Comparison of ENCODE assay signal across 17 cellular contexts in the genomic region with DNA sequence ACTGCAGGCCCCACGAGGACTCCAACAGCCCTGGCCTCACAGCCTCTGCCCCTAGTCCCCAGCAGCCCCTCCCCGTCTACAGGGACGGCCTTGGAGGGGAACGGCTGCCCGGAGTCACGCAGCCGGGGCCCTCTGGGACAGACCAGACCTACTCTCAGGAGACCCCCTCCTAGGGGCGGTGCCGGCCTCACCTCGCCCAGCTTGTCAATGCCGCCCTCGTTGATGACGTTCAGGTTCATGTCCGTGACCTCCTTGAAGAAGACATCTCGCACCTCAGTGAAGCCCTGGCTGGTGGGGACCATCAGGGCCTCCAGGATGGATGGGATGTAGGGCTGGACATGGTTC. TPM values are rescaled to one million over a fixed set of nuclear protein-coding genes. Genes with fewer than 3 reads are reported as not detected.
DNase-seq lines count a peak whose midpoint lies in the region; ATAC-seq, FAIRE-seq and TF ChIP-seq lines count a peak whose summit lies in the region.
"Had no signal": no experiment of that assay in that cellular context is flagged by ENCODE, and none has a peak within 500 bp of the region (broad histone marks: within the 10 kb centered on the region; RNA-seq: fewer than 3 reads in every experiment).

No MANE protein-coding gene starts in this region.

- H3K23ac ChIP-seq in neuronal stem cell (ENCODE audit: low read depth, low read length, poor library complexity): peak overlapping the region; percentile 65

- no peak overlapping the region for H2AK5ac ChIP-seq in neuronal stem cell (ENCODE audit: low read depth, low read length)

- TF ChIP-seq POLR2A in GM12892 (IDR thresholded peaks at IDR 0.05; ENCODE audit: low read depth, low read length): no peak

- no peak overlapping the region for H4K91ac ChIP-seq in neuronal stem cell (ENCODE audit: low read depth, low read length, poor library complexity)

- H3K9ac ChIP-seq in adipocyte (ENCODE audit: low read length): peak overlapping the region; percentile 29
- H3K9ac ChIP-seq in neuronal stem cell (ENCODE audit: low read depth, low read length, poor library complexity): no peak overlapping the region

- TF ChIP-seq CTCF in cardiac muscle cell (IDR thresholded peaks at IDR 0.05; ENCODE audit: low read depth, low read length) (no peak), thoracic aorta (IDR thresholded peaks at IDR 0.05) (no peak)

- no peak overlapping the region for H2BK12ac ChIP-seq in neuronal stem cell (ENCODE audit: low read length)

- H3K4me2 ChIP-seq in neuronal stem cell (ENCODE audit: insufficient read depth, low read length, poor library complexity, severe bottlenecking): no peak overlapping the region

- H2AFZ ChIP-seq in neuronal stem cell (ENCODE audit: low read length): no peak overlapping the region

- H3K9me3 ChIP-seq in adipocyte (ENCODE audit: control insufficient read depth, low read length) (no peaks in the 10 kb centered on the region), cardiac muscle cell (ENCODE audit: low read depth) (no peaks in the 10 kb centered on the region), neuronal stem cell (replicated peaks in 1 of 2; ENCODE audit: control insufficient read depth in 2 of 2, insufficient read depth in 1 of 2, low read depth in 1 of 2, low read length in 2 of 2) (no peaks in the 10 kb centered on the region), thoracic aorta (no peaks in the 10 kb centered on the region)
- H3K9me3 ChIP-seq: HAP-1, prostate gland had no signal

- H3K14ac ChIP-seq in neuronal stem cell (ENCODE audit: low read length): no peak overlapping the region

- no peak overlapping the region for H2BK120ac ChIP-seq in neuronal stem cell (ENCODE audit: low read depth, low read length)

- H3K79me1 ChIP-seq in neuronal stem cell (ENCODE audit: low read depth, low read length): no peaks in the 10 kb centered on the region

- no peak overlapping the region for H3K4ac ChIP-seq in neuronal stem cell (ENCODE audit: low read length)

- H3K27me3 ChIP-seq in adipocyte (replicated peaks; ENCODE audit: control insufficient read depth, insufficient read depth, low read length) (no peaks in the 10 kb centered on the region), cardiac muscle cell (no peaks in the 10 kb centered on the region), neuronal stem cell (ENCODE audit: control insufficient read depth in 3 of 3, insufficient read depth in 3 of 3, low read depth in 1 of 3, low read length in 3 of 3) (no peaks in the 10 kb centered on the region), thoracic aorta (replicated peaks; ENCODE audit: insufficient read depth) (no peaks in the 10 kb centered on the region)

- peaks cover 61% of the 10 kb centered on the region for H3K36me3 ChIP-seq in adipocyte (ENCODE audit: control insufficient read depth, insufficient read depth, low read length, severe bottlenecking)
- peaks cover 8% of the 10 kb centered on the region for H3K36me3 ChIP-seq in cardiac muscle cell
- H3K36me3 ChIP-seq in neuronal stem cell (replicated peaks in 1 of 2; ENCODE audit: control insufficient read depth in 2 of 2, insufficient read depth in 2 of 2, low read length in 2 of 2): peaks cover 4 to 41% of the 10 kb centered on the region in 2 donors
- peaks cover 37% of the 10 kb centered on the region for H3K36me3 ChIP-seq in thoracic aorta

- ATAC-seq in thoracic aorta (ENCODE audit: insufficient number of reproducible peaks, low FRiP score, low read depth) (no peak), GM21529 (IDR thresholded peaks at IDR 0.05; ENCODE audit: unreplicated experiment) (no peak)
- ATAC-seq: activated CD8-positive, alpha-beta memory T cell treated with anti-CD3 and anti-CD28 coated beads, Interleukin-2, amount 10 ng/mL, durations not matched to agents 7 days and 5 days had no signal

- H3K27ac ChIP-seq in cardiac muscle cell (peak overlapping the region; percentile 62), neuronal stem cell (replicated peaks; ENCODE audit: low read length) (no peak overlapping the region), thoracic aorta (peak overlapping the region; percentile 54 to 83)
- H3K27ac ChIP-seq: prostate gland had no signal

- peak overlapping the region; percentile 28 for H3K18ac ChIP-seq in neuronal stem cell (ENCODE audit: low read length)

- no peak overlapping the region for H3K4me3 ChIP-seq in adipocyte (ENCODE audit: low read length)
- H3K4me3 ChIP-seq in cardiac muscle cell: no peak overlapping the region
- no peak overlapping the region for H3K4me3 ChIP-seq in neuronal stem cell (ENCODE audit: low read length in 2 of 2)
- H3K4me3 ChIP-seq in thoracic aorta: no peak overlapping the region
- H3K4me3 ChIP-seq: HAP-1, prostate gland had no signal

- H3K4me1 ChIP-seq in adipocyte (ENCODE audit: control insufficient read depth, insufficient read depth, low read length) (no peaks in the 10 kb centered on the region), cardiac muscle cell (ENCODE audit: low read depth) (peaks cover 11% of the 10 kb centered on the region), neuronal stem cell (ENCODE audit: control insufficient read depth in 2 of 2, insufficient read depth in 1 of 2, low read depth in 1 of 2, low read length in 2 of 2) (no peaks in the 10 kb centered on the region), thoracic aorta (ENCODE audit: control insufficient read depth in 1 of 2, low read depth in 2 of 2) (peaks cover 0 to 14% of the 10 kb centered on the region in 2 donors)
- H3K4me1 ChIP-seq: HAP-1 had no signal

- H2BK5ac ChIP-seq in neuronal stem cell (ENCODE audit: low read length): no peak overlapping the region

- H4K8ac ChIP-seq in neuronal stem cell (ENCODE audit: low read depth, low read length): no peak overlapping the region

- DNase-seq in adipocyte (ENCODE audit: low read depth) (no peak), cardiac muscle cell (ENCODE audit: low read depth in 1 of 2, low spot score in 1 of 2) (no peak), neuronal stem cell (ENCODE audit: low spot score) (no peak), thoracic aorta (ENCODE audit: low spot score) (no peak), GM19240 (ENCODE audit: insufficient read length, low spot score) (no peak), GM12892 (ENCODE audit: insufficient read length) (no peak), NCI-H1436 (lab: John Stamatoyannopoulos, UW) (no peak)
- DNase-seq: ACHN; activated CD4-positive, alpha-beta T cell treated with anti-CD3 and anti-CD28 coated beads, Interleukin-2, amount 10 ng/mL, durations not matched to agents 24 days and 14 days; activated CD8-positive, alpha-beta memory T cell treated with anti-CD3 and anti-CD28 coated beads, Interleukin-2, amount 10 ng/mL, durations not matched to agents 7 days and 5 days; activated naive CD8-positive, alpha-beta T cell treated with anti-CD3 and anti-CD28 coated beads for 36 hours; NCI-H1417; NCI-H446 treated with DMSO at 0.1 percent for 48 hours; stimulated activated CD4-positive, alpha-beta T cell treated with anti-CD3 and anti-CD28 coated beads, Interleukin-4, amount 100 ng/mL, for 24 hours had no signal

- no CpG with 5 or more reads among the region's 15 CpGs for WGBS in neuronal stem cell (ENCODE audit: extremely low coverage in 2 of 2, insufficient read length in 2 of 2, insufficient replicate concordance in 1 of 2), 2 donors

- FAIRE-seq in GM12892 (lab: Jason Lieb, UNC): no peak

- H2BK15ac ChIP-seq in neuronal stem cell (ENCODE audit: low read length): no peak overlapping the region

RNA-seq across cellular contexts. Expression of a gene that starts 58.6 kb away (rescaled TPM):
- total RNA-seq in cardiac muscle cell (32.6 and 39.4 TPM in 2 replicates), thoracic aorta (10 to 100 TPM; 16.4 to 22.6 TPM)
- polyA plus RNA-seq in cardiac muscle cell: 37.1 and 39.7 TPM in 2 replicates
- 7.6 TPM for polyA plus RNA-seq in neuronal stem cell (2013, experiment 1 of 2)
- polyA plus RNA-seq in neuronal stem cell (2013, experiment 2 of 2): 7.2 TPM
- polyA plus RNA-seq in GM12892 (2012; ENCODE audit: missing spikeins): 11.2 TPM

RNA-seq across cellular contexts. Expression of a gene that starts 58.7 kb away (rescaled TPM):
- total RNA-seq in cardiac muscle cell (1,318 and 1,367 TPM in 2 replicates), thoracic aorta (1,000 to 10,000 TPM in 1 of 2 donors, 100 to 1,000 TPM in 1; 806 to 1,256 TPM)
- 335 and 434 TPM in 2 replicates for polyA plus RNA-seq in cardiac muscle cell
- 3,244 TPM for polyA plus RNA-seq in neuronal stem cell (2013, experiment 1 of 2)
- polyA plus RNA-seq in neuronal stem cell (2013, experiment 2 of 2): 3,233 TPM
- 4,522 TPM for polyA plus RNA-seq in GM12892 (2012; ENCODE audit: missing spikeins)
